Comparison of ENCODE assay signal across 30 cellular contexts in the genomic region with DNA sequence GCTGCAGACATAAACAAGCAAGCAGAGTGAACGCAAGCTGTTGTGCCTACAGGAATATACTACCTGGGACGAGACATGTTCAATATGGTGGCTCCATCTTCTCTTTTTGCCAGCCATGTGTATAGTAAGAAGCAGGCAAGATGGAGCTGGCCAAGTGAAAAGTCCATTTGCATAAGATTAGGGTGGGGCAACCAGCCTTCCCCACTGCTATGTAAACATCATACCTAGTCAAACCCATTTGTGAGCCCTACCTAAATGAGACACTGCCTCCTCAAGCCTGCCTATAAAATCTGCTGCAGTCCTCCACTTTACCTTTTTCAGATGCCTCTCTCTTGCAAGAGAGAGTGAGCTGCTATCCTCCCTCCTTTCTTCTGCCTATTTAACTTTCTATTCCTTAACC.
"Had no signal": no experiment of that assay in that cellular context is flagged by ENCODE, and none has a peak within 500 bp of the region (broad histone marks: within the 10 kb centered on the region; RNA-seq: fewer than 3 reads in every experiment).

No MANE protein-coding gene starts in this region.

- ATAC-seq: mucosa of descending colon; naive thymus-derived CD4-positive, alpha-beta T cell; natural killer cell treated with Interleukin-12 subunit alpha and Interleukin-12 subunit beta and Interleukin-15 and Interleukin-18, amount 100 ng/mL, for 72 hours; pancreas; right cardiac atrium; sciatic nerve; stimulated activated naive B cell treated with anti-CD40 and anti-IgM and Interleukin-4, amounts not matched to agents 10 μg/mL and 1 μg/mL and 100 μg/mL, for 72 hours; stimulated activated naive CD8-positive, alpha-beta T cell treated with anti-CD3 and anti-CD28 coated beads, Interleukin-15, Interleukin-2, amounts not matched to agents 100 U/mL and 50 U/mL, for 24 hours had no signal

- H3K27me3 ChIP-seq: pancreas, stomach, testis, thyroid gland, transverse colon, upper lobe of left lung had no signal

- H3K9me3 Mint-ChIP-seq: memory B cell had no signal

- H3K4me1 ChIP-seq: left ventricle myocardium inferior, pancreas, prostate gland, stomach, testis, thyroid gland, transverse colon, upper lobe of left lung had no signal

- H3K36me3 ChIP-seq: left ventricle myocardium inferior, pancreas, prostate gland, stomach, thyroid gland, transverse colon, upper lobe of left lung had no signal

- H3K27ac Mint-ChIP-seq: immature natural killer cell; memory B cell; naive thymus-derived CD4-positive, alpha-beta T cell; natural killer cell treated with Interleukin-12 subunit alpha and Interleukin-12 subunit beta and Interleukin-15 and Interleukin-18, amount 100 ng/mL, for 72 hours; stimulated activated naive B cell treated with anti-CD40 and anti-IgM and Interleukin-4, amounts not matched to agents 10 μg/mL and 1 μg/mL and 100 μg/mL, for 72 hours had no signal

- H3K27me3 Mint-ChIP-seq: memory B cell; naive thymus-derived CD4-positive, alpha-beta T cell; natural killer cell treated with Interleukin-12 subunit alpha and Interleukin-12 subunit beta and Interleukin-15 and Interleukin-18, amount 100 ng/mL, for 72 hours; stimulated activated naive B cell treated with anti-CD40 and anti-IgM and Interleukin-4, amounts not matched to agents 10 μg/mL and 1 μg/mL and 100 μg/mL, for 72 hours had no signal

- H3K4me3 ChIP-seq: left ventricle myocardium inferior, lung, mucosa of descending colon, pancreas, prostate gland, skin epidermis, stomach, testis, thyroid gland, transverse colon, upper lobe of left lung had no signal

- H3K27ac ChIP-seq: left ventricle myocardium inferior, pancreas, prostate gland, skin epidermis, stomach, testis, thyroid gland, transverse colon, upper lobe of left lung had no signal

- DNase-seq: hypothalamus; immature natural killer cell; kidney; left ventricle myocardium inferior; midbrain; mucosa of descending colon; naive thymus-derived CD4-positive, alpha-beta T cell; nucleus accumbens; pancreas; posterior cingulate gyrus; retina; right cardiac atrium; stimulated activated CD4-positive, alpha-beta T cell treated with anti-CD3 and anti-CD28 coated beads, Interleukin-12 subunit alpha, Interleukin-12 subunit beta, amount 100 ng/mL, for 4 hours; stimulated activated CD4-positive, alpha-beta T cell treated with anti-CD3 and anti-CD28 coated beads, Interleukin-15, amount 100 ng/mL, for 24 hours; stimulated activated CD4-positive, alpha-beta T cell treated with anti-CD3 and anti-CD28 coated beads, Interleukin-2, amount 100 ng/mL, for 24 hours; stimulated activated CD4-positive, alpha-beta T cell treated with anti-CD3 and anti-CD28 coated beads, Interleukin-4, amount 100 ng/mL, for 1 hour; stimulated activated naive B cell treated with anti-CD40 and anti-IgM and Interleukin-4, amounts not matched to agents 10 μg/mL and 1 μg/mL and 100 μg/mL, for 72 hours; stimulated activated naive CD8-positive, alpha-beta T cell treated with anti-CD3 and anti-CD28 coated beads, Interleukin-15, Interleukin-2, amounts not matched to agents 100 U/mL and 50 U/mL, for 24 hours; stomach; testis; thyroid gland; transverse colon; upper lobe of left lung had no signal

- FAIRE-seq: islet of Langerhans, kidney, pancreas had no signal

- H3K4me3 Mint-ChIP-seq: immature natural killer cell; memory B cell; naive thymus-derived CD4-positive, alpha-beta T cell; natural killer cell treated with Interleukin-12 subunit alpha and Interleukin-12 subunit beta and Interleukin-15 and Interleukin-18, amount 100 ng/mL, for 72 hours; stimulated activated naive B cell treated with anti-CD40 and anti-IgM and Interleukin-4, amounts not matched to agents 10 μg/mL and 1 μg/mL and 100 μg/mL, for 72 hours had no signal

- H3K9me3 ChIP-seq: mucosa of descending colon, pancreas, prostate gland, testis, thyroid gland, transverse colon, upper lobe of left lung had no signal

- H3K4me1 Mint-ChIP-seq: immature natural killer cell; naive thymus-derived CD4-positive, alpha-beta T cell had no signal
